3 cellular contexts compared by ENCODE assay signal in genomic region chr21:17576080-17576835, GRCh38.
TF ChIP-seq lines count a peak whose summit lies in the region.

No MANE protein-coding gene starts in this region.

TF ChIP-seq in HepG2, 621 proteins besides CTCF, POLR2A, EP300 and RAD21:
- TF ChIP-seq NFATC3 (CRISPR knock-in tag; IDR thresholded peaks at IDR 0.05) = no peak
- no peak for TF ChIP-seq MYNN (CRISPR knock-in tag; IDR thresholded peaks at IDR 0.05; ENCODE audit: low read depth)
- TF ChIP-seq ZFY (CRISPR knock-in tag; IDR thresholded peaks at IDR 0.05) = no peak
- no peak for TF ChIP-seq RXRA (CRISPR knock-in tag; IDR thresholded peaks at IDR 0.05)
- TF ChIP-seq POLR2AphosphoS5 (IDR thresholded peaks at IDR 0.05; ENCODE audit: low read depth, low read length) = no peak
- no peak for TF ChIP-seq SKIL (CRISPR knock-in tag; IDR thresholded peaks at IDR 0.05; ENCODE audit: borderline replicate concordance)
- no peak for TF ChIP-seq ZNF333 (CRISPR knock-in tag; IDR thresholded peaks at IDR 0.05; ENCODE audit: borderline replicate concordance)
- TF ChIP-seq ZEB1 (IDR thresholded peaks at IDR 0.05; ENCODE audit: insufficient replicate concordance, low read depth) = no peak

TF ChIP-seq in SK-N-SH treated with all-trans-retinoic acid at 6 μM for 48 hours, 23 proteins besides CTCF, POLR2A, EP300 and RAD21:
- TF ChIP-seq ISL1 (CRISPR knock-in tag; IDR thresholded peaks at IDR 0.05) (peak; percentile 84), ZNF70 (CRISPR knock-in tag; IDR thresholded peaks at IDR 0.05) (no peak)

TF ChIP-seq in WTC11, 78 proteins besides CTCF, POLR2A, EP300 and RAD21:
- TF ChIP-seq ZBTB21 (CRISPR knock-in tag; IDR thresholded peaks at IDR 0.05; ENCODE audit: borderline replicate concordance) (no peak), SOX15 (CRISPR knock-in tag; IDR thresholded peaks at IDR 0.05) (no peak), ATF1 (CRISPR knock-in tag; IDR thresholded peaks at IDR 0.05) (no peak), ZSCAN18 (CRISPR knock-in tag; IDR thresholded peaks at IDR 0.05) (no peak), ATF3 (CRISPR knock-in tag; conservative IDR thresholded peaks at IDR 0.05) (no peak), OVOL2 (CRISPR knock-in tag; IDR thresholded peaks at IDR 0.05; ENCODE audit: borderline replicate concordance) (no peak)
